ENCODE assay signal across 12 cellular contexts in genomic region chr9:78383130-78383529, GRCh38.
DNase-seq lines count a peak whose midpoint lies in the region; ATAC-seq, FAIRE-seq and TF ChIP-seq lines count a peak whose summit lies in the region.
"Had no signal": no experiment of that assay in that cellular context is flagged by ENCODE, and none has a peak within 500 bp of the region (broad histone marks: within the 10 kb centered on the region; RNA-seq: fewer than 3 reads in every experiment).

No MANE protein-coding gene starts in this region.

- H4K20me1 ChIP-seq in GM23248 (ENCODE audit: insufficient read depth), result no peaks in the 10 kb centered on the region
- H4K20me1 ChIP-seq in K562 (replicated peaks; ENCODE audit: control insufficient read depth, insufficient read depth, low read length), result no peaks in the 10 kb centered on the region

- intact Hi-C loops in K562 (cut with micrococcal nuclease), result no loop called here

- no peak for FAIRE-seq in K562 (lab: Jason Lieb, UNC)

- no TSS peak for BruUV-seq in K562 (replicated peaks; lab: Mats Ljungman, UMichigan)

- peak; percentile 28; the same call in 1 of the 3 replicates for ATAC-seq in K562
- no peak for ATAC-seq in GM21825 (IDR thresholded peaks at IDR 0.05; ENCODE audit: unreplicated experiment)

- peak overlapping the region; percentile 45 for H2AFZ ChIP-seq in GM23248
- peak overlapping the region; percentile 74 for H2AFZ ChIP-seq in K562 (ENCODE audit: low read depth, low read length)

- TF ChIP-seq EP300 in K562 (IDR thresholded peaks at IDR 0.05; ENCODE audit: low read length), result no peak

- H3K9me3 ChIP-seq in GM23248 (ENCODE audit: low read depth) (no peaks in the 10 kb centered on the region), K562 (replicated peaks; ENCODE audit: control insufficient read depth, insufficient read depth, low read depth, low read length) (no peaks in the 10 kb centered on the region)

- H3K4me3 ChIP-seq in GM23248 (0 out of 2 replicates have a peak overlapping the region, but pooled peaks have one; percentile 3), NB4 (ENCODE audit: low read depth, low read length) (no peak overlapping the region), K562 (no peak overlapping the region), retinal pigment epithelial cell (ENCODE audit: low read length) (no peak overlapping the region)

- TF ChIP-seq CTCF in NB4 (IDR thresholded peaks at IDR 0.05; ENCODE audit: low read depth, low read length) (no peak), K562 (IDR thresholded peaks at IDR 0.05 in 2 of 3, conservative IDR thresholded peaks at IDR 0.05 in 1 of 3; ENCODE audit: insufficient read depth in 2 of 3, low read depth in 1 of 3, low read length in 3 of 3) (no peak), retinal pigment epithelial cell (conservative IDR thresholded peaks at IDR 0.05; ENCODE audit: low read depth, low read length) (no peak)

- H3K27ac ChIP-seq in GM23248 (peak overlapping the region; percentile 38; the same call in 1 of the 2 replicates), K562 (ENCODE audit: extremely low read depth, low read depth, low read length) (no peak overlapping the region)

- H3K9me1 ChIP-seq in K562 (ENCODE audit: control insufficient read depth, insufficient read depth, low read length), result no peaks in the 10 kb centered on the region

- POLR2A ChIA-PET in K562 (lab: Yijun Ruan, JAX), result no interaction called here

- H3K4me1 ChIP-seq in GM23248 (ENCODE audit: insufficient read depth) (peaks cover 12% of the 10 kb centered on the region), K562 (replicated peaks in 1 of 2; ENCODE audit: control insufficient read depth in 2 of 2, insufficient read depth in 2 of 2, low read length in 2 of 2) (peaks cover 0 to 7% of the 10 kb centered on the region in 2 experiments; a peak in 2 of 5 replicates)

- DNase-seq in GM23248 (peak; percentile 42), NB4 (ENCODE audit: low read depth) (peak; percentile 51), K562 (ENCODE audit: extremely low read depth in 1 of 4, low spot score in 3 of 4) (peak in 2 of 4 experiments; percentile 6 to 9), retinal pigment epithelial cell (ENCODE audit: low read depth) (peak; percentile 37), anterior cingulate cortex (lab: John Stamatoyannopoulos, UW) (no peak), NCI-H1092 treated with DMSO at 0.1 percent for 48 hours (lab: John Stamatoyannopoulos, UW) (no peak), HT-29 (ENCODE audit: low spot score) (no peak)
- DNase-seq: activated naive CD8-positive, alpha-beta T cell treated with anti-CD3 and anti-CD28 coated beads for 36 hours; activated T-cell treated with anti-CD3 and anti-CD28 coated beads, Interleukin-2, amount 50 U/mL, for 1 hour; CD8-positive, alpha-beta memory T cell; SW 1271 had no signal

- 20 to 26% methylated on average over 3 of the region's 3 CpGs for WGBS in GM23248 (ENCODE audit: low coverage in 1 of 2, low lambda C conversion rate in 2 of 2, missing lambda C conversion rate in 2 of 2), 2 experiments
- WGBS in K562 (ENCODE audit: insufficient coverage, low coverage, missing lambda C conversion rate), result 13% methylated on average over 3 of the region's 3 CpGs

- H3K27me3 ChIP-seq in GM23248 (replicated peaks; ENCODE audit: insufficient read depth) (no peaks in the 10 kb centered on the region), K562 (ENCODE audit: control insufficient read depth in 2 of 2, insufficient read depth in 2 of 2, low read length in 2 of 2) (no peaks in the 10 kb centered on the region)

- no peaks in the 10 kb centered on the region for H3K9me2 ChIP-seq in GM23248 (ENCODE audit: insufficient read depth)

- H3K4me2 ChIP-seq in GM23248 (ENCODE audit: unreplicated experiment), result peak overlapping the region; percentile 8
- H3K4me2 ChIP-seq in K562 (ENCODE audit: insufficient read depth, low read length), result no peak overlapping the region

- CTCF ChIA-PET in K562 (lab: Yijun Ruan, JAX; ENCODE audit: low intra/inter-chr PET ratio), result no interaction called here

- in situ Hi-C loops in GM23248 (cut with MboI) (no loop called here), K562 (cut with MboI) (no loop called here)

- H3F3A ChIP-seq in GM23248 (ENCODE audit: insufficient read depth), result 0 out of 2 replicates have a peak, but pooled peaks cover 3% of the 10 kb centered on the region

- H3K79me2 ChIP-seq in GM23248 (ENCODE audit: insufficient read depth), result no peaks in the 10 kb centered on the region
- H3K79me2 ChIP-seq in K562 (ENCODE audit: control insufficient read depth, insufficient read depth, low read length), result no peaks in the 10 kb centered on the region

- TF ChIP-seq POLR2A in NB4 (IDR thresholded peaks at IDR 0.05; ENCODE audit: extremely low read depth, insufficient read length) (no peak), K562 (conservative IDR thresholded peaks at IDR 0.05) (no peak)

- H3K9ac ChIP-seq in GM23248 (no peak overlapping the region), K562 (ENCODE audit: insufficient read depth in 1 of 2, low read depth in 2 of 2, low read length in 2 of 2) (no peak overlapping the region)

- no peak for TF ChIP-seq RAD21 in K562 (CRISPR knock-in tag; conservative IDR thresholded peaks at IDR 0.05 in 1 of 2, IDR thresholded peaks at IDR 0.05 in 1 of 2)

- no peaks in the 10 kb centered on the region for H3K36me3 ChIP-seq in GM23248 (ENCODE audit: low read depth)
- no peaks in the 10 kb centered on the region for H3K36me3 ChIP-seq in K562 (ENCODE audit: control insufficient read depth, insufficient read depth, low read length)

TF ChIP-seq in K562, 482 proteins besides CTCF, POLR2A, EP300 and RAD21 (continues in another document):
- TF ChIP-seq SETDB1 (IDR thresholded peaks at IDR 0.05; ENCODE audit: low read length) (no peak), RBM25 (IDR thresholded peaks at IDR 0.05; ENCODE audit: low read depth, low read length, severe bottlenecking) (no peak), C11orf30 (IDR thresholded peaks at IDR 0.05; ENCODE audit: low read depth) (peak; percentile 63), ZNF561 (CRISPR knock-in tag; conservative IDR thresholded peaks at IDR 0.05) (no peak), MAFF (IDR thresholded peaks at IDR 0.05; ENCODE audit: low read length) (peak; percentile 84), ZNF511 (CRISPR knock-in tag; IDR thresholded peaks at IDR 0.05) (no peak), ESRRB (CRISPR knock-in tag; IDR thresholded peaks at IDR 0.05; ENCODE audit: borderline replicate concordance) (no peak), RAD51 (IDR thresholded peaks at IDR 0.05; ENCODE audit: borderline replicate concordance, low read depth) (no peak), MIER1 (IDR thresholded peaks at IDR 0.05; ENCODE audit: low read depth) (no peak), TSC22D4 (tag; IDR thresholded peaks at IDR 0.05) (no peak)

Comparison
In these comparisons a context has a peak if more than half of its experiments do, and no peak if none do; other contexts are left out.
1. DNase-seq: peak in GM23248 (single experiment), NB4 (single experiment) and retinal pigment epithelial cell (single experiment); none in anterior cingulate cortex (0 of 58), NCI-H1092 treated with DMSO at 0.1 percent for 48 hours (single experiment) and HT-29 (single experiment).